ENCODE assay signal across 11 cellular contexts in genomic region chr9:137162505-137163100, GRCh38. TPM values are rescaled to one million over a fixed set of nuclear protein-coding genes. Genes with fewer than 3 reads are reported as not detected.
DNase-seq lines count a peak whose midpoint lies in the region; ATAC-seq, FAIRE-seq and TF ChIP-seq lines count a peak whose summit lies in the region.
"Had no signal": no experiment of that assay in that cellular context is flagged by ENCODE, and none has a peak within 500 bp of the region (broad histone marks: within the 10 kb centered on the region; RNA-seq: fewer than 3 reads in every experiment).

No MANE protein-coding gene starts in this region.

- no peak for ATAC-seq in GM18505 (IDR thresholded peaks at IDR 0.05; ENCODE audit: unreplicated experiment)

- intact Hi-C loops in left ventricle myocardium inferior (cut with micrococcal nuclease), result no loop called here

- H3K27ac ChIP-seq in Peyer's patch (peak overlapping the region in 1 of 4 donors; percentile 25), left ventricle myocardium inferior (replicated peaks) (no peak overlapping the region), parathyroid adenoma (no peak overlapping the region)
- H3K27ac ChIP-seq: PC-9 had no signal

- no peaks in the 10 kb centered on the region for H3K36me3 ChIP-seq in Peyer's patch
- H3K36me3 ChIP-seq in left ventricle myocardium inferior, result no peaks in the 10 kb centered on the region
- no peaks in the 10 kb centered on the region for H3K36me3 ChIP-seq in parathyroid adenoma (ENCODE audit: control insufficient read depth, insufficient read depth, low read length)

- H3K4me3 ChIP-seq in Peyer's patch (peak overlapping the region in 3 of 4 donors; percentile 15 to 28 (median 18)), left ventricle myocardium inferior (peak overlapping the region; percentile 55), parathyroid adenoma (ENCODE audit: low read depth, low read length) (peak overlapping the region; percentile 39)
- H3K4me3 ChIP-seq: PC-9 had no signal

- FAIRE-seq in GM12891 (lab: Jason Lieb, UNC), result no peak
- FAIRE-seq: HTR-8/SVneo had no signal

- TF ChIP-seq POLR2A in Peyer's patch (IDR thresholded peaks at IDR 0.05) (no peak), GM12891 (IDR thresholded peaks at IDR 0.05; ENCODE audit: low read depth, low read length) (no peak), GM18505 (IDR thresholded peaks at IDR 0.05; ENCODE audit: borderline replicate concordance, extremely low read depth, insufficient read depth, insufficient read length) (no peak)

- H3K27me3 ChIP-seq in Peyer's patch (peaks cover 0 to 77% of the 10 kb centered on the region in 2 donors), left ventricle myocardium inferior (ENCODE audit: low read depth) (peaks cover 100% of the 10 kb centered on the region), parathyroid adenoma (ENCODE audit: control insufficient read depth, insufficient read depth, low read length) (peaks cover 13% of the 10 kb centered on the region)

- no peak overlapping the region for H3K9ac ChIP-seq in parathyroid adenoma

- H3K9me3 ChIP-seq in Peyer's patch, result no peaks in the 10 kb centered on the region
- H3K9me3 ChIP-seq in left ventricle myocardium inferior (replicated peaks), result no peaks in the 10 kb centered on the region
- no peaks in the 10 kb centered on the region for H3K9me3 ChIP-seq in parathyroid adenoma (ENCODE audit: control insufficient read depth, low read length)

- H3K4me1 ChIP-seq in Peyer's patch (peaks cover 0 to 31% (median 8%) of the 10 kb centered on the region in 4 donors), left ventricle myocardium inferior (peaks cover 27% of the 10 kb centered on the region), parathyroid adenoma (no peaks in the 10 kb centered on the region)

- peak overlapping the region; percentile 64 for H2AFZ ChIP-seq in parathyroid adenoma
- H2AFZ ChIP-seq: PC-9 had no signal

- no peaks in the 10 kb centered on the region for H3K79me2 ChIP-seq in parathyroid adenoma

- peak overlapping the region; percentile 65 for H3K4me2 ChIP-seq in parathyroid adenoma (ENCODE audit: low read length)
- H3K4me2 ChIP-seq: PC-9 had no signal

- peak in 3 of 6 experiments; percentile 35 to 48 (median 36) for TF ChIP-seq CTCF in Peyer's patch (IDR thresholded peaks at IDR 0.05)
- TF ChIP-seq CTCF in left ventricle myocardium inferior (IDR thresholded peaks at IDR 0.05; ENCODE audit: borderline replicate concordance), result peak; percentile 38
- no peak for TF ChIP-seq CTCF in parathyroid adenoma (IDR thresholded peaks at IDR 0.05)

- DNase-seq in DMS53 treated with DMSO at 0.1 percent for 48 hours (lab: John Stamatoyannopoulos, UW; ENCODE audit: unreplicated experiment), result peak; percentile 70
- DNase-seq in Peyer's patch, result peak in 2 of 3 donors; percentile 72 to 73
- no peak for DNase-seq in left ventricle myocardium inferior
- DNase-seq in NCI-H1436 (lab: John Stamatoyannopoulos, UW), result no peak
- DNase-seq in GM12891 (ENCODE audit: insufficient read length, low spot score), result no peak
- no peak for DNase-seq in NCI-H345 (lab: John Stamatoyannopoulos, UW)
- DNase-seq: GOT3, PC-9 had no signal

TF ChIP-seq in GM12891, 5 proteins besides CTCF, POLR2A, EP300 and RAD21:
- TF ChIP-seq POLR2AphosphoS5 (IDR thresholded peaks at IDR 0.05; ENCODE audit: low read depth, low read length) (no peak), SPI1 (IDR thresholded peaks at IDR 0.05; ENCODE audit: low read depth, low read length) (no peak), POU2F2 (IDR thresholded peaks at IDR 0.05; ENCODE audit: low read depth, low read length) (no peak), PAX5 (IDR thresholded peaks at IDR 0.05; ENCODE audit: insufficient read depth, low read length, severe bottlenecking) (no peak), TAF1 (IDR thresholded peaks at IDR 0.05; ENCODE audit: low read depth, low read length) (no peak)

RNA-seq across cellular contexts. Expression of gene LRRC26, which starts 7.2 kb away (rescaled TPM):
- total RNA-seq in Peyer's patch, result 10 to 100 TPM; 14.5 to 45.7 (median 34.1) TPM
- total RNA-seq in left ventricle myocardium inferior, result not detected
- 0.09 TPM for polyA plus RNA-seq in GM12891 (2012; ENCODE audit: low read depth, missing spikeins)

RNA-seq across cellular contexts. Expression of gene TMEM210, which starts 9.3 kb away (rescaled TPM):
- not detected for total RNA-seq in Peyer's patch
- not detected for total RNA-seq in left ventricle myocardium inferior
- polyA plus RNA-seq in GM12891 (2012; ENCODE audit: low read depth, missing spikeins), result not detected

RNA-seq across cellular contexts. Expression of gene GRIN1, which starts 23.6 kb away (rescaled TPM):
- total RNA-seq in Peyer's patch, result not detected
- not detected for total RNA-seq in left ventricle myocardium inferior
- polyA plus RNA-seq in GM12891 (2012; ENCODE audit: low read depth, missing spikeins), result 0.23 TPM
- total RNA-seq: PC-9 had no signal

RNA-seq across cellular contexts. Expression of gene ANAPC2, which starts 25.8 kb away (rescaled TPM):
- total RNA-seq in Peyer's patch (100 to 1,000 TPM in 2 of 4 donors, 10 to 100 TPM in 2; 37.7 to 118 (median 78.7) TPM), left ventricle myocardium inferior (34.7 TPM)
- 27.5 TPM for polyA plus RNA-seq in GM12891 (2012; ENCODE audit: low read depth, missing spikeins)

RNA-seq across cellular contexts. Expression of gene SSNA1, which starts 25.9 kb away (rescaled TPM):
- total RNA-seq in Peyer's patch, result 10 to 100 TPM; 58.6 to 82.0 (median 71.6) TPM
- total RNA-seq in left ventricle myocardium inferior, result 72.3 TPM
- polyA plus RNA-seq in GM12891 (2012; ENCODE audit: low read depth, missing spikeins), result 53.2 TPM

Comparison
In these comparisons a context has a peak if more than half of its experiments do, and no peak if none do; other contexts are left out.
1. DNase-seq: peak in DMS53 treated with DMSO at 0.1 percent for 48 hours (single experiment) and Peyer's patch (2 of 3); none in left ventricle myocardium inferior (single experiment), NCI-H1436 (single experiment), GM12891 (single experiment) and NCI-H345 (single experiment).
2. RNA of gene LRRC26, which starts 7.2 kb away (total RNA-seq): 14.5 to 45.7 TPM in Peyer's patch; not detected in left ventricle myocardium inferior (single experiment); every median in the first group is over 10 times any median in the second.
3. Peak in every context shown above with its lines, with median percentiles within 50 percentile points of each other: H3K4me3 ChIP-seq.